7 cellular contexts compared by ENCODE assay signal in genomic region chr9:136601250-136601973, GRCh38. TPM values are rescaled to one million over a fixed set of nuclear protein-coding genes. Genes with fewer than 3 reads are reported as not detected.
A peak's percentile ranks its signal among the peaks of the same experiment; 100 is the strongest.
DNase-seq lines count a peak whose midpoint lies in the region; ATAC-seq, FAIRE-seq and TF ChIP-seq lines count a peak whose summit lies in the region.
"Not testable (repeated sequence)": the region's sequence is repeated elsewhere in the genome, so short reads cannot be mapped to it uniquely, and the experiment has no call there.

No MANE protein-coding gene starts in this region.

- H3K4me3 Mint-ChIP-seq in neural progenitor cell: peak overlapping the region; percentile 63

- DNase-seq in DMS 273 (lab: John Stamatoyannopoulos, UW; ENCODE audit: unreplicated experiment): peak; percentile 59
- peak; percentile 60 for DNase-seq in RPMI8226
- peak; percentile 61 for DNase-seq in astrocyte of the hippocampus (ENCODE audit: low read depth, low spot score)
- DNase-seq in H1 (ENCODE audit: low read depth in 1 of 2, low spot score in 2 of 2); Right ventricle myocardium superior; neural progenitor cell (ENCODE audit: low spot score): not testable (repeated sequence)

- peak overlapping the region; percentile 23 for H3K4ac ChIP-seq in H1 (replicated peaks; ENCODE audit: insufficient read length, low read depth, low read length)

- 0 out of 2 replicates have a peak overlapping the region, but pooled peaks have one; percentile 100 for H2BK15ac ChIP-seq in H1 (ENCODE audit: low read length)

- not testable (repeated sequence) for H3K23me2 ChIP-seq in H1 (ENCODE audit: low read depth, low read length)

- not testable (repeated sequence) for TF ChIP-seq POLR2A in H1 (IDR thresholded peaks at IDR 0.05; ENCODE audit: control extremely low read depth in 1 of 2, low read depth in 2 of 2, low read length in 2 of 2)

- peaks cover 0 to 22% (median 10%) of the 10 kb centered on the region in 4 experiments; a peak in 5 of 7 replicates for H3K4me1 ChIP-seq in H1 (replicated peaks in 1 of 4; ENCODE audit: control insufficient read depth in 3 of 4, insufficient read depth in 4 of 4, low read length in 3 of 4)
- peaks cover 38% of the 10 kb centered on the region for H3K4me1 ChIP-seq in neural progenitor cell

- not testable (repeated sequence) for H3K79me2 ChIP-seq in H1 (ENCODE audit: control insufficient read depth in 1 of 2, insufficient read depth in 2 of 2, low read length in 2 of 2); neural progenitor cell (ENCODE audit: low read depth)

- H3K23ac ChIP-seq in H1 (ENCODE audit: insufficient read length): not testable (repeated sequence)

- peak overlapping the region; percentile 87; the same call in 1 of the 2 replicates for H2BK20ac ChIP-seq in H1 (ENCODE audit: low read length)

- peak overlapping the region; percentile 100; the same call in 1 of the 2 replicates for H2BK12ac ChIP-seq in H1 (ENCODE audit: low read depth, low read length)

- H4K5ac ChIP-seq in H1 (ENCODE audit: insufficient read length, low read depth, low read length): not testable (repeated sequence)

- peaks cover 23% of the 10 kb centered on the region for H3K27me3 Mint-ChIP-seq in neural progenitor cell (ENCODE audit: insufficient read depth, low read depth)

- not testable (repeated sequence) for H4K20me1 ChIP-seq in H1 (replicated peaks in 1 of 2; ENCODE audit: control insufficient read depth in 1 of 2, insufficient read depth in 2 of 2, low read length in 2 of 2); neural progenitor cell (ENCODE audit: low read depth)

- not testable (repeated sequence) for H3K14ac ChIP-seq in H1 (ENCODE audit: insufficient read length)

- H3K27ac Mint-ChIP-seq in neural progenitor cell: not testable (repeated sequence)

- H3K9me3 ChIP-seq in KOPT-K1 (ENCODE audit: insufficient read depth, low read length, poor library complexity, severe bottlenecking); H1 (ENCODE audit: insufficient read depth in 2 of 2, low read depth in 1 of 2, low read length in 1 of 2); neural progenitor cell (ENCODE audit: low read depth): not testable (repeated sequence)

- H3K18ac ChIP-seq in H1 (ENCODE audit: extremely low read depth, low read length): peak overlapping the region; percentile 36; the same call in 1 of the 2 replicates

- H3K9ac ChIP-seq in H1 (replicated peaks in 1 of 4; ENCODE audit: extremely low read depth in 1 of 4, low read depth in 3 of 4, low read length in 3 of 4); neural progenitor cell: not testable (repeated sequence)

- H2AFZ ChIP-seq in H1 (ENCODE audit: low read length); neural progenitor cell (replicated peaks): not testable (repeated sequence)

- FAIRE-seq in H1 (lab: Jason Lieb, UNC): not testable (repeated sequence)

- not testable (repeated sequence) for TF ChIP-seq RAD21 in H1 (IDR thresholded peaks at IDR 0.05 in 1 of 2, conservative IDR thresholded peaks at IDR 0.05 in 1 of 2; ENCODE audit: low read depth in 2 of 2, low read length in 2 of 2)

- not testable (repeated sequence) for H4K8ac ChIP-seq in H1 (ENCODE audit: extremely low read depth, insufficient read depth, low read length)

- intact Hi-C loops in Right ventricle myocardium superior (cut with DNase I): not testable (repeated sequence)

- peak; percentile 31 for ATAC-seq in Right ventricle myocardium superior (ENCODE audit: poor library complexity)

- TF ChIP-seq EP300 in H1 (IDR thresholded peaks at IDR 0.05; ENCODE audit: borderline replicate concordance in 1 of 2, low read depth in 2 of 2, low read length in 2 of 2): not testable (repeated sequence)

- H3K4me2 ChIP-seq in H1 (ENCODE audit: insufficient read depth in 1 of 2, low read depth in 2 of 2, low read length in 2 of 2); neural progenitor cell: not testable (repeated sequence)

- peak overlapping the region; percentile 99 for H3K27ac ChIP-seq in KOPT-K1 (ENCODE audit: low read depth, low read length, poor library complexity, severe bottlenecking)
- not testable (repeated sequence) for H3K27ac ChIP-seq in H1 (ENCODE audit: low read depth, low read length); neural progenitor cell

- H3K9me3 Mint-ChIP-seq in neural progenitor cell: not testable (repeated sequence)

- H3K27me3 ChIP-seq in H1 (replicated peaks in 1 of 4; ENCODE audit: control insufficient read depth in 3 of 4, extremely low read depth in 1 of 4, insufficient read depth in 3 of 4, low read length in 3 of 4); neural progenitor cell: not testable (repeated sequence)

- H3K36me3 Mint-ChIP-seq in neural progenitor cell: not testable (repeated sequence)

- H3F3A ChIP-seq in neural progenitor cell (ENCODE audit: low read depth): not testable (repeated sequence)

- H3K56ac ChIP-seq in H1 (replicated peaks; ENCODE audit: insufficient read length, low read depth, low read length): not testable (repeated sequence)

- H2BK5ac ChIP-seq in H1 (ENCODE audit: low read depth, low read length): peak overlapping the region; percentile 95; the same call in 1 of the 2 replicates

- not testable (repeated sequence) for H3K79me1 ChIP-seq in H1 (ENCODE audit: low read depth, low read length)

- peak overlapping the region; percentile 99; the same call in 1 of the 2 replicates for H2AK5ac ChIP-seq in H1 (ENCODE audit: low read depth, low read length)

- peak overlapping the region; percentile 78 for H2BK120ac ChIP-seq in H1 (replicated peaks; ENCODE audit: low read depth, low read length)

- H3K4me3 ChIP-seq in H1 (ENCODE audit: extremely low read depth in 1 of 4, insufficient read depth in 2 of 4, low read depth in 3 of 4, low read length in 4 of 4); neural progenitor cell: not testable (repeated sequence)

- peaks cover 36% of the 10 kb centered on the region for H3K4me1 Mint-ChIP-seq in neural progenitor cell

- H3K36me3 ChIP-seq in KOPT-K1 (ENCODE audit: insufficient read depth, low read length); H1 (ENCODE audit: control insufficient read depth in 2 of 4, insufficient read depth in 4 of 4, low read length in 3 of 4); neural progenitor cell: not testable (repeated sequence)

- CTCF ChIA-PET in H1 (lab: Charles Lee; ENCODE audit: partially characterized antibody): interaction anchor here (0.8 kb wide), 1 partner anchor 113 kb away, joined by 4 read pairs; no protein-coding TSS in a partner anchor

- POLR2A ChIA-PET in H1 (lab: Charles Lee; ENCODE audit: partially characterized antibody): interaction anchor here (1.0 to 1.5 kb wide), 2 partner anchors 10 to 14 kb away, joined by 3 read pairs; no protein-coding TSS in a partner anchor

- WGBS in H1 (ENCODE audit: extremely low coverage in 1 of 2, insufficient coverage in 1 of 2, insufficient read length in 1 of 2, insufficient replicate concordance in 2 of 2, low coverage in 1 of 2, low lambda C conversion rate in 2 of 2, missing lambda C conversion rate in 1 of 2), 2 experiments: 92% methylated on average over 29 of the region's 31 CpGs; no CpG with 5 or more reads in 1 of the 2 experiments

- TF ChIP-seq CTCF in H1 (IDR thresholded peaks at IDR 0.05; ENCODE audit: control extremely low read depth in 1 of 3, insufficient read depth in 1 of 3, low read depth in 1 of 3, low read length in 3 of 3); neural progenitor cell (IDR thresholded peaks at IDR 0.05): not testable (repeated sequence)

- H4K91ac ChIP-seq in H1 (replicated peaks; ENCODE audit: insufficient read length, low read length): peak overlapping the region; percentile 96

TF ChIP-seq in H1, 55 proteins besides CTCF, POLR2A, EP300 and RAD21:
- TF ChIP-seq KDM1A (IDR thresholded peaks at IDR 0.05; ENCODE audit: borderline replicate concordance, low read length): peak; percentile 72; the same call in 1 of the 2 replicates
TF ChIP-seq in H1: peak in this region for 1; not testable (repeated sequence) for 54.

RNA-seq across cellular contexts. Expression of gene NOTCH1, which starts 55.6 kb away (rescaled TPM):
- total RNA-seq in H1 (2021; fragmentation: NEBNext Ultra II Directional; extraction: Animal tissue kit (Norgen Biotek cat#: 25700)): 55.6 and 60.9 TPM in 2 replicates
- polyA plus RNA-seq in H1 (2011; rRNA removed): 6.9 and 19.9 TPM in 2 replicates
- polyA plus RNA-seq in H1 (2011; cell fraction: cytosol; rRNA removed): 7.3 TPM
- polyA plus RNA-seq in H1 (2011; cell fraction: nucleus; rRNA removed): 41.0 TPM
- 17.4 to 31.4 TPM (median 28.7 TPM) in 4 replicates for polyA plus RNA-seq in H1 (2012, experiment 1 of 2)
- polyA plus RNA-seq in H1 (2012, experiment 2 of 2): 20.1 TPM
- polyA plus RNA-seq in H1 (2013, experiment 1 of 2): 33.5 TPM
- 26.3 TPM for polyA plus RNA-seq in H1 (2013, experiment 2 of 2)
- polyA minus RNA-seq in H1 (2011; rRNA and poly(A)+ RNA removed): 12.2 and 13.8 TPM in 2 replicates
- polyA minus RNA-seq in H1 (2011; cell fraction: cytosol; rRNA and poly(A)+ RNA removed): 58.8 TPM
- 41.9 TPM for polyA minus RNA-seq in H1 (2011; cell fraction: nucleus; rRNA and poly(A)+ RNA removed)
- total RNA-seq in Right ventricle myocardium superior: 16.8 TPM
- 11.7 and 32.4 TPM in 2 replicates for total RNA-seq in neural progenitor cell (ENCODE audit: low replicate concordance)
